ENCODE assay signal across 9 cellular contexts in the genomic region with DNA sequence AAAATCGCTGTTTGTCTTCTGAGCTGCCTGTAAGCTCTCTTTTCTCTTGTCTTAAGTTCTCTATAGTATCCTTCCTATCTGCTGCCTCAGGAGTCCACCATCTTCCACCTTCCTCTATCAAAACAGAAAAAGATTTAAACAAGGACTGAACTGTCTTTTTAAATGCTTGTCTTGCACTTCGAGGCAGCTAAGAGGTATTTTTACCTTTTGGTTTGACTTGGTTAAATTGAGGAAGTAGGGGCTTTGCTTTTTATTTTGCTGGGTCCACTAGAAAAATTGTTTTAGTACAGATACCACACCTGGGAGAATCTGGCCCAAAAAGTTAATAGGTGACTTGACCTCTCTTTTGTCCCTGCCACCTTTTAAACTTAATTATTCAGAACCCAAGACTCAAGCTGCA. TPM values are rescaled to one million over a fixed set of nuclear protein-coding genes. Genes with fewer than 3 reads are reported as not detected.
DNase-seq lines count a peak whose midpoint lies in the region; ATAC-seq and TF ChIP-seq lines count a peak whose summit lies in the region.
"Had no signal": no experiment of that assay in that cellular context is flagged by ENCODE, and none has a peak within 500 bp of the region (broad histone marks: within the 10 kb centered on the region; RNA-seq: fewer than 3 reads in every experiment).

No MANE protein-coding gene starts in this region.

- DNase-seq in activated CD4-positive, alpha-beta T cell treated with anti-CD3 and anti-CD28 coated beads, Interleukin-2, amount 10 ng/mL, durations not matched to agents 24 days and 14 days, result no peak
- DNase-seq in activated CD4-positive, alpha-beta T cell treated with anti-CD3 and anti-CD28 coated beads, Interleukin-2, amount 50 U/mL, for 4 hours, result no peak
- peak; percentile 43 for DNase-seq in OCI-M1 (lab: John Stamatoyannopoulos, UW)
- DNase-seq in progenitor cell of endocrine pancreas (ENCODE audit: low spot score, unreplicated experiment), result no peak
- DNase-seq in left cardiac atrium, result no peak
- no peak for DNase-seq in NCI-H1417 treated with DMSO at 0.1 percent for 48 hours (lab: John Stamatoyannopoulos, UW)
- no peak for DNase-seq in thyroid gland
- DNase-seq: activated T-cell treated with anti-CD3 and anti-CD28 coated beads, Interleukin-2, amount 50 U/mL, for 48 hours had no signal

- no peak overlapping the region for H3K27ac ChIP-seq in thyroid gland

- ATAC-seq in GM21717 (IDR thresholded peaks at IDR 0.05; ENCODE audit: unreplicated experiment) (peak; percentile 24), left cardiac atrium (no peak)

- no peaks in the 10 kb centered on the region for H3K27me3 ChIP-seq in thyroid gland

- no peak overlapping the region for H3K4me3 ChIP-seq in thyroid gland (replicated peaks in 1 of 3)

- peaks cover 13% of the 10 kb centered on the region for H3K36me3 Mint-ChIP-seq in activated CD4-positive, alpha-beta T cell treated with anti-CD3 and anti-CD28 coated beads, Interleukin-2, amount 10 ng/mL, durations not matched to agents 24 days and 14 days (ENCODE audit: low read depth)
- H3K36me3 Mint-ChIP-seq in progenitor cell of endocrine pancreas (ENCODE audit: insufficient read depth), result peaks cover 21% of the 10 kb centered on the region

- H3K27ac Mint-ChIP-seq in activated CD4-positive, alpha-beta T cell treated with anti-CD3 and anti-CD28 coated beads, Interleukin-2, amount 10 ng/mL, durations not matched to agents 24 days and 14 days, result peak overlapping the region; percentile 49
- H3K27ac Mint-ChIP-seq in progenitor cell of endocrine pancreas, result peak overlapping the region; percentile 21

- no peaks in the 10 kb centered on the region for H3K36me3 ChIP-seq in thyroid gland

- peaks cover 2% of the 10 kb centered on the region for H3K27me3 Mint-ChIP-seq in activated CD4-positive, alpha-beta T cell treated with anti-CD3 and anti-CD28 coated beads, Interleukin-2, amount 10 ng/mL, durations not matched to agents 24 days and 14 days
- H3K27me3 Mint-ChIP-seq in progenitor cell of endocrine pancreas, result no peaks in the 10 kb centered on the region

- intact Hi-C loops in activated CD4-positive, alpha-beta T cell treated with anti-CD3 and anti-CD28 coated beads, Interleukin-2, amount 10 ng/mL, durations not matched to agents 24 days and 14 days (cut with micrococcal nuclease), result loop anchor here (1.0 to 5.0 kb wide), 2 partner anchors 11 to 145 kb away; no protein-coding TSS in a partner anchor
- intact Hi-C loops in left cardiac atrium (cut with DNase I), result no loop called here
- intact Hi-C loops in thyroid gland (cut with DNase I), result no loop called here

- H3K4me3 Mint-ChIP-seq in activated CD4-positive, alpha-beta T cell treated with anti-CD3 and anti-CD28 coated beads, Interleukin-2, amount 10 ng/mL, durations not matched to agents 24 days and 14 days, result peak overlapping the region; percentile 21
- no peak overlapping the region for H3K4me3 Mint-ChIP-seq in progenitor cell of endocrine pancreas (ENCODE audit: low read depth)

- no peaks in the 10 kb centered on the region for H3K4me1 ChIP-seq in thyroid gland

- no peak for TF ChIP-seq POLR2A in thyroid gland (IDR thresholded peaks at IDR 0.05)

- H3K9me3 ChIP-seq in thyroid gland, result no peaks in the 10 kb centered on the region

- H3K4me1 Mint-ChIP-seq in activated CD4-positive, alpha-beta T cell treated with anti-CD3 and anti-CD28 coated beads, Interleukin-2, amount 10 ng/mL, durations not matched to agents 24 days and 14 days, result peaks cover 49% of the 10 kb centered on the region
- H3K4me1 Mint-ChIP-seq in progenitor cell of endocrine pancreas (ENCODE audit: low read depth), result peaks cover 14% of the 10 kb centered on the region

- TF ChIP-seq CTCF in progenitor cell of endocrine pancreas (IDR thresholded peaks at IDR 0.05; ENCODE audit: unreplicated experiment), result no peak
- no peak for TF ChIP-seq CTCF in thyroid gland (IDR thresholded peaks at IDR 0.05)

- H3K9me3 Mint-ChIP-seq in activated CD4-positive, alpha-beta T cell treated with anti-CD3 and anti-CD28 coated beads, Interleukin-2, amount 10 ng/mL, durations not matched to agents 24 days and 14 days, result no peaks in the 10 kb centered on the region
- peaks cover 14% of the 10 kb centered on the region for H3K9me3 Mint-ChIP-seq in progenitor cell of endocrine pancreas (ENCODE audit: low read depth)

- 72% methylated on average over 2 of the region's 2 CpGs for WGBS in thyroid gland, 2 donors

RNA-seq across cellular contexts. Expression of a gene that starts 12.2 kb away (rescaled TPM):
- 12.3 and 13.4 TPM in 2 replicates for total RNA-seq in activated CD4-positive, alpha-beta T cell treated with anti-CD3 and anti-CD28 coated beads, Interleukin-2, amount 10 ng/mL, durations not matched to agents 24 days and 14 days
- total RNA-seq in progenitor cell of endocrine pancreas (101 and 108 TPM in 2 replicates), left cardiac atrium (10 to 100 TPM; 58.5 to 59.9 TPM), thyroid gland (10 to 100 TPM in 3 of 4 donors, 1 to 10 TPM in 1; 9.7 to 28.1 (median 21.3) TPM)
